Comparison of ENCODE assay signal across 12 cellular contexts in genomic region chr15:64456634-64457108, GRCh38. TPM values are rescaled to one million over a fixed set of nuclear protein-coding genes. Genes with fewer than 3 reads are reported as not detected.
A peak's percentile ranks its signal among the peaks of the same experiment; 100 is the strongest.
DNase-seq lines count a peak whose midpoint lies in the region; ATAC-seq, FAIRE-seq and TF ChIP-seq lines count a peak whose summit lies in the region.
"Had no signal": no experiment of that assay in that cellular context is flagged by ENCODE, and none has a peak within 500 bp of the region (broad histone marks: within the 10 kb centered on the region; RNA-seq: fewer than 3 reads in every experiment).

No MANE protein-coding gene starts in this region.

- peak overlapping the region; percentile 89 for H3K27ac Mint-ChIP-seq in activated T-cell treated with anti-CD3 and anti-CD28 coated beads, Interleukin-2, amount 50 U/mL, for 24 hours
- peak overlapping the region; percentile 26 for H3K27ac Mint-ChIP-seq in activated T-helper 2 cell treated with anti-CD3 and anti-CD28 coated beads, Interferon-gamma antibody, Interleukin-2, Interleukin-4, amounts not matched to agents 10 μg/mL and 5 μg/mL and 100 μg/mL, durations not matched to agents 14 hours and 24 hours and 36 hours

- intact Hi-C loops in activated T-helper 2 cell treated with anti-CD3 and anti-CD28 coated beads, Interferon-gamma antibody, Interleukin-2, Interleukin-4, amounts not matched to agents 10 μg/mL and 5 μg/mL and 100 μg/mL, durations not matched to agents 14 hours and 24 hours and 36 hours (cut with micrococcal nuclease) = no loop called here
- intact Hi-C loops in right lobe of liver (cut with DNase I) = no loop called here
- intact Hi-C loops in transverse colon (cut with DNase I; ENCODE audit: low total_unique reads) = no loop called here
- intact Hi-C loops in left lung (cut with DNase I) = no loop called here

- H3K9me3 Mint-ChIP-seq in activated T-cell treated with anti-CD3 and anti-CD28 coated beads, Interleukin-2, amount 50 U/mL, for 24 hours = no peaks in the 10 kb centered on the region
- H3K9me3 Mint-ChIP-seq in activated T-helper 2 cell treated with anti-CD3 and anti-CD28 coated beads, Interferon-gamma antibody, Interleukin-2, Interleukin-4, amounts not matched to agents 10 μg/mL and 5 μg/mL and 100 μg/mL, durations not matched to agents 14 hours and 24 hours and 36 hours = no peaks in the 10 kb centered on the region

- no peak for TF ChIP-seq EP300 in transverse colon (IDR thresholded peaks at IDR 0.05; ENCODE audit: low read depth)

- WGBS in right lobe of liver (ENCODE audit: insufficient coverage, low coverage, low lambda C conversion rate, missing lambda C conversion rate) = 40% methylated on average over 1 of the region's 1 CpG
- WGBS in transverse colon (ENCODE audit: low coverage in 1 of 2), 2 donors = 50 to 79% methylated on average over 1 of the region's 1 CpG

- FAIRE-seq in frontal cortex (lab: Jason Lieb, UNC) = no peak

- H3K4me1 ChIP-seq in right lobe of liver (peaks cover 0 to 48% (median 20%) of the 10 kb centered on the region in 4 donors), transverse colon (peaks cover 1 to 51% (median 21%) of the 10 kb centered on the region in 4 donors), left lung (peaks cover 18 to 39% of the 10 kb centered on the region in 2 donors)

- no peaks in the 10 kb centered on the region for H3K27me3 ChIP-seq in right lobe of liver
- H3K27me3 ChIP-seq in transverse colon = no peaks in the 10 kb centered on the region
- H3K27me3 ChIP-seq in left lung = no peaks in the 10 kb centered on the region

- H3K36me3 Mint-ChIP-seq in activated T-cell treated with anti-CD3 and anti-CD28 coated beads, Interleukin-2, amount 50 U/mL, for 24 hours (ENCODE audit: low read depth) = peaks cover 21% of the 10 kb centered on the region
- peaks cover 18% of the 10 kb centered on the region for H3K36me3 Mint-ChIP-seq in activated T-helper 2 cell treated with anti-CD3 and anti-CD28 coated beads, Interferon-gamma antibody, Interleukin-2, Interleukin-4, amounts not matched to agents 10 μg/mL and 5 μg/mL and 100 μg/mL, durations not matched to agents 14 hours and 24 hours and 36 hours (ENCODE audit: low read depth)

- ATAC-seq in right lobe of liver (peak; percentile 37 to 53 (median 48)), left lung (no peak)

- H3K4me1 Mint-ChIP-seq in activated T-cell treated with anti-CD3 and anti-CD28 coated beads, Interleukin-2, amount 50 U/mL, for 24 hours (ENCODE audit: low read depth) = peaks cover 56% of the 10 kb centered on the region
- peaks cover 40% of the 10 kb centered on the region for H3K4me1 Mint-ChIP-seq in activated T-helper 2 cell treated with anti-CD3 and anti-CD28 coated beads, Interferon-gamma antibody, Interleukin-2, Interleukin-4, amounts not matched to agents 10 μg/mL and 5 μg/mL and 100 μg/mL, durations not matched to agents 14 hours and 24 hours and 36 hours (ENCODE audit: low read depth)

- peak overlapping the region; percentile 0 to 55 (median 4) for H3K27ac ChIP-seq in right lobe of liver
- H3K27ac ChIP-seq in transverse colon = peak overlapping the region; percentile 19 to 51 (median 34)
- H3K27ac ChIP-seq in left lung = peak overlapping the region in 1 of 2 donors; percentile 55

- TF ChIP-seq CTCF in right lobe of liver (IDR thresholded peaks at IDR 0.05) (no peak), transverse colon (IDR thresholded peaks at IDR 0.05) (no peak), left lung (IDR thresholded peaks at IDR 0.05) (no peak)

- no peaks in the 10 kb centered on the region for H3K27me3 Mint-ChIP-seq in activated T-cell treated with anti-CD3 and anti-CD28 coated beads, Interleukin-2, amount 50 U/mL, for 24 hours
- H3K27me3 Mint-ChIP-seq in activated T-helper 2 cell treated with anti-CD3 and anti-CD28 coated beads, Interferon-gamma antibody, Interleukin-2, Interleukin-4, amounts not matched to agents 10 μg/mL and 5 μg/mL and 100 μg/mL, durations not matched to agents 14 hours and 24 hours and 36 hours (ENCODE audit: low read depth) = no peaks in the 10 kb centered on the region

- in situ Hi-C loops in transverse colon (cut with MboI; ENCODE audit: low pct_ligation_motif_present in 1 of 4, low pct_unique_long_range_greater_than_20kb in 1 of 4, low sequenced_read_pairs in 3 of 4) = no loop called here

- H3K4me3 Mint-ChIP-seq in activated T-cell treated with anti-CD3 and anti-CD28 coated beads, Interleukin-2, amount 50 U/mL, for 24 hours = no peak overlapping the region
- no peak overlapping the region for H3K4me3 Mint-ChIP-seq in activated T-helper 2 cell treated with anti-CD3 and anti-CD28 coated beads, Interferon-gamma antibody, Interleukin-2, Interleukin-4, amounts not matched to agents 10 μg/mL and 5 μg/mL and 100 μg/mL, durations not matched to agents 14 hours and 24 hours and 36 hours (ENCODE audit: low read depth)

- no peak for TF ChIP-seq POLR2A in right lobe of liver (IDR thresholded peaks at IDR 0.05)
- TF ChIP-seq POLR2A in transverse colon (IDR thresholded peaks at IDR 0.05) = no peak

- H3K4me3 ChIP-seq in right lobe of liver (peak overlapping the region in 1 of 3 donors; percentile 2), transverse colon (no peak overlapping the region), left lung (no peak overlapping the region)

- DNase-seq in activated T-cell treated with anti-CD3 and anti-CD28 coated beads, Interleukin-2, amount 50 U/mL, for 24 hours = no peak
- DNase-seq in activated T-cell treated with anti-CD3 and anti-CD28 coated beads for 4 hours (no peak), right lobe of liver (no peak), transverse colon (no peak), frontal cortex (ENCODE audit: low spot score in 2 of 2) (no peak), NCI-H748 (lab: John Stamatoyannopoulos, UW; ENCODE audit: unreplicated experiment) (no peak), left lung (no peak)
- no peak for DNase-seq in activated T-helper 2 cell treated with anti-CD3 and anti-CD28 coated beads, Interferon-gamma antibody, Interleukin-2, Interleukin-4, amounts not matched to agents 10 μg/mL and 5 μg/mL and 100 μg/mL, durations not matched to agents 14 hours and 24 hours and 36 hours (ENCODE audit: low spot score)
- DNase-seq: activated gamma-delta T cell treated with Interleukin-2 at 50 U/mL for 16 hours; effector memory CD4-positive, alpha-beta T cell; NK-92 treated with Interleukin-12 subunit alpha and Interleukin-12 subunit beta, amount 100 ng/mL, for 24 hours; stimulated activated CD4-positive, alpha-beta T cell treated with anti-CD3 and anti-CD28 coated beads, Interleukin-1b, Interleukin-23, amount 100 ng/mL, for 48 hours had no signal

- H3K9me3 ChIP-seq in right lobe of liver (peaks cover 0 to 2% (median 0%) of the 10 kb centered on the region in 4 donors), transverse colon (no peaks in the 10 kb centered on the region), left lung (no peaks in the 10 kb centered on the region)

- H3K36me3 ChIP-seq in right lobe of liver = no peaks in the 10 kb centered on the region
- no peaks in the 10 kb centered on the region for H3K36me3 ChIP-seq in transverse colon
- H3K36me3 ChIP-seq in left lung = peaks cover 0 to 9% of the 10 kb centered on the region in 2 donors

RNA-seq across cellular contexts. Expression of gene ZNF609, which starts 3.7 kb away (rescaled TPM):
- total RNA-seq in activated T-helper 2 cell treated with anti-CD3 and anti-CD28 coated beads, Interferon-gamma antibody, Interleukin-2, Interleukin-4, amounts not matched to agents 10 μg/mL and 5 μg/mL and 100 μg/mL, durations not matched to agents 14 hours and 24 hours and 36 hours = 50.9 and 60.2 TPM in 2 replicates
- total RNA-seq in right lobe of liver (10 to 100 TPM; 10.7 to 16.1 (median 13.5) TPM), transverse colon (10 to 100 TPM; 16.1 to 34.8 (median 28.2) TPM), frontal cortex (26.9 TPM), left lung (10 to 100 TPM; 31.9 to 37.0 TPM)
